ENCODE assay signal across 7 cellular contexts in genomic region chrX:226474-227164, GRCh38. TPM values are rescaled to one million over a fixed set of nuclear protein-coding genes. Genes with fewer than 3 reads are reported as not detected.
DNase-seq lines count a peak whose midpoint lies in the region; ATAC-seq, FAIRE-seq and TF ChIP-seq lines count a peak whose summit lies in the region.
"Not testable (repeated sequence)": the region's sequence is repeated elsewhere in the genome, so short reads cannot be mapped to it uniquely, and the experiment has no call there.

No MANE protein-coding gene starts in this region.

- not testable (repeated sequence) for H2BK12ac ChIP-seq in mesenchymal stem cell (ENCODE audit: low read length in 2 of 2)

- H3K9ac ChIP-seq in PC-3 (ENCODE audit: low read length); mesenchymal stem cell (ENCODE audit: low read length): not testable (repeated sequence)

- not testable (repeated sequence) for H3K4me3 ChIP-seq in PC-3 (ENCODE audit: low read length); mesenchymal stem cell (ENCODE audit: insufficient read depth in 1 of 2, low read depth in 1 of 2, low read length in 2 of 2); pancreas

- not testable (repeated sequence) for H3K27ac ChIP-seq in PC-3 (ENCODE audit: low read length); mesenchymal stem cell (ENCODE audit: low read length, poor library complexity, severe bottlenecking); pancreas

- not testable (repeated sequence) for H3K4me2 ChIP-seq in PC-3 (ENCODE audit: low read length); mesenchymal stem cell (ENCODE audit: low read length, poor library complexity, severe bottlenecking)

- not testable (repeated sequence) for H3K9me2 ChIP-seq in PC-3 (replicated peaks; ENCODE audit: low read length)

- TF ChIP-seq CTCF in PC-3 (conservative IDR thresholded peaks at IDR 0.05; ENCODE audit: low read depth, low read length); pancreas (IDR thresholded peaks at IDR 0.05): not testable (repeated sequence)

- H3K36me3 ChIP-seq in PC-3 (ENCODE audit: low read depth, low read length); mesenchymal stem cell (ENCODE audit: control insufficient read depth in 1 of 2, insufficient read depth in 2 of 2, low read depth in 1 of 2, low read length in 2 of 2); pancreas: not testable (repeated sequence)

- H3K9me3 ChIP-seq in PC-3 (ENCODE audit: low read length); mesenchymal stem cell (ENCODE audit: control insufficient read depth, low read length); pancreas: not testable (repeated sequence)

- not testable (repeated sequence) for DNase-seq in PC-3, Right ventricle myocardium superior
- DNase-seq in activated effector memory CD4-positive, alpha-beta T cell treated with anti-CD3 and anti-CD28 coated beads, Interleukin-2, amount 50 U/mL, for 16 hours: peak; percentile 60
- DNase-seq in mesenchymal stem cell (peak; percentile 34), pancreas (peak in 1 of 6 donors; percentile 13)

- intact Hi-C loops in PC-3 (cut with micrococcal nuclease); Right ventricle myocardium superior (cut with DNase I); pancreas (cut with DNase I): not testable (repeated sequence)

- not testable (repeated sequence) for H3K4me1 ChIP-seq in PC-3 (ENCODE audit: insufficient read depth, low read length); mesenchymal stem cell (ENCODE audit: control insufficient read depth, insufficient read depth, low read depth, low read length); pancreas

- not testable (repeated sequence) for H2BK5ac ChIP-seq in mesenchymal stem cell (ENCODE audit: low read depth, low read length, poor library complexity, severe bottlenecking)

- not testable (repeated sequence) for FAIRE-seq in pancreas (lab: Jason Lieb, UNC)

- not testable (repeated sequence) for BruUV-seq in PC-3 (replicated peaks; lab: Mats Ljungman, UMichigan)

- H4K8ac ChIP-seq in mesenchymal stem cell (ENCODE audit: low read length): not testable (repeated sequence)

- H4K91ac ChIP-seq in mesenchymal stem cell (ENCODE audit: low read length): not testable (repeated sequence)

- POLR2A ChIA-PET in PC-3 (lab: Charles Lee; ENCODE audit: unreplicated experiment): not testable (repeated sequence)

- not testable (repeated sequence) for H3K27me3 ChIP-seq in PC-3 (ENCODE audit: low read length); mesenchymal stem cell (ENCODE audit: control insufficient read depth in 1 of 2, insufficient read depth in 1 of 2, low read length in 2 of 2); pancreas

- H3K79me1 ChIP-seq in mesenchymal stem cell (replicated peaks; ENCODE audit: low read length, poor library complexity, severe bottlenecking): not testable (repeated sequence)

- not testable (repeated sequence) for H4K20me1 ChIP-seq in PC-3 (ENCODE audit: low read length)

- CTCF ChIA-PET in PC-3 (lab: Charles Lee): not testable (repeated sequence)

- not testable (repeated sequence) for H2BK15ac ChIP-seq in mesenchymal stem cell (ENCODE audit: low read depth, poor library complexity, severe bottlenecking)

- no CpG with 5 or more reads among the region's 47 CpGs for WGBS in mesenchymal stem cell
- 27% methylated on average over 3 of the region's 47 CpGs; no CpG with 5 or more reads in 1 of the 2 donors for WGBS in pancreas, 2 donors

- not testable (repeated sequence) for H2BK120ac ChIP-seq in mesenchymal stem cell (ENCODE audit: low read depth, low read length)

- H3K18ac ChIP-seq in mesenchymal stem cell (ENCODE audit: low read depth in 1 of 2, low read length in 2 of 2): peak overlapping the region in 1 of 2 experiments; percentile 52

- not testable (repeated sequence) for H3F3A ChIP-seq in PC-3 (ENCODE audit: low read length, unreplicated experiment)

- H3K4ac ChIP-seq in mesenchymal stem cell (ENCODE audit: low read depth in 1 of 2, low read length in 2 of 2): not testable (repeated sequence)

- peak; percentile 76 for ATAC-seq in GM18868 (IDR thresholded peaks at IDR 0.05; ENCODE audit: unreplicated experiment)
- peak; percentile 73 for ATAC-seq in HG02852 (IDR thresholded peaks at IDR 0.05; ENCODE audit: unreplicated experiment)
- peak; percentile 22 for ATAC-seq in PC-3
- ATAC-seq in Right ventricle myocardium superior (ENCODE audit: poor library complexity): peak; percentile 80
- peak in 3 of 4 donors; percentile 45 to 84 (median 61) for ATAC-seq in pancreas

- not testable (repeated sequence) for H2AK5ac ChIP-seq in mesenchymal stem cell (ENCODE audit: low read length, severe bottlenecking)

- H3K23ac ChIP-seq in mesenchymal stem cell (ENCODE audit: low read length in 2 of 2): not testable (repeated sequence)

- not testable (repeated sequence) for H2AFZ ChIP-seq in PC-3 (ENCODE audit: low read length); mesenchymal stem cell (ENCODE audit: low read depth, low read length)

- H3K79me2 ChIP-seq in PC-3 (ENCODE audit: low read length): not testable (repeated sequence)

- H3K14ac ChIP-seq in mesenchymal stem cell (ENCODE audit: low read length in 2 of 2): not testable (repeated sequence)

RNA-seq across cellular contexts. Expression of gene PLCXD1, which starts 54.6 kb away (rescaled TPM):
- total RNA-seq in PC-3 (2014; rRNA removed) (25.7 and 31.2 TPM in 2 replicates), Right ventricle myocardium superior (5.1 TPM), pancreas (1 to 10 TPM; 3.5 to 6.6 (median 5.7) TPM)
- 15.8 TPM for polyA plus RNA-seq in mesenchymal stem cell (2013, experiment 1 of 2)
- polyA plus RNA-seq in mesenchymal stem cell (2013, experiment 2 of 2): 14.5 TPM
- 10 to 100 TPM in 1 of 2 donors, 1 to 10 TPM in 1; 7.9 to 17.8 TPM for polyA plus RNA-seq in pancreas

Comparison
In these comparisons a context has a peak if more than half of its experiments do, and no peak if none do; other contexts are left out.
1. ATAC-seq: peak in every context shown above with its lines; median percentile 80 in Right ventricle myocardium superior; 76 in GM18868; 73 in HG02852; 61 in pancreas; 22 in PC-3.